In the genomic region with DNA sequence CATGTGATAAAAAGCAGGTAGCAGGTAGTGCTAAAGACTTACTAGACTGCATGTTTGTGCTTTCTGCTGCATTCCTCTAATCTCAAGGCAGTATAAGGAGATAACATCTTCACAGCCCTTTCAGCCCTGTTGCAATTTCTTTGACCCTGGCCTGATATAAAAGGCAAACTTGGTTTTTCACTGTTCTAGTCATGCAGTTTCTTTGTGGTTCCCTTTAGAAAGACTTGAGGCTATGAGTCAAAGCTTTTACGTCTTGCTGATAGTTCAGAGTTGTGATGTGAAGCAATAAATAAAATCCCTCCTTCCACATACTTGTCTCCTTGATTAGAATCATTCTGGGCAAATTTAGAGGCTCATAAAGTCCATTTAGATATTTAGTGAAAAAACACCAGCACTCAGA, we compare ENCODE assay signal across 10 cellular contexts.
DNase-seq lines count a peak whose midpoint lies in the region; ATAC-seq, FAIRE-seq and TF ChIP-seq lines count a peak whose summit lies in the region.
"Had no signal": no experiment of that assay in that cellular context is flagged by ENCODE, and none has a peak within 500 bp of the region (broad histone marks: within the 10 kb centered on the region; RNA-seq: fewer than 3 reads in every experiment).

No MANE protein-coding gene starts in this region.

- POLR2A ChIA-PET in H1 (lab: Charles Lee; ENCODE audit: partially characterized antibody), result interaction anchor here (0.6 kb wide), 1 partner anchor 298 kb away, joined by 3 read pairs; no protein-coding TSS in a partner anchor

- H2BK5ac ChIP-seq in H1 (ENCODE audit: low read depth, low read length), result no peak overlapping the region

- TF ChIP-seq POLR2A in H1 (IDR thresholded peaks at IDR 0.05; ENCODE audit: control extremely low read depth in 1 of 2, low read depth in 2 of 2, low read length in 2 of 2), result no peak

- no peak overlapping the region for H2BK120ac ChIP-seq in H1 (replicated peaks; ENCODE audit: low read depth, low read length)

- H3K56ac ChIP-seq in H1 (replicated peaks; ENCODE audit: insufficient read length, low read depth, low read length), result no peak overlapping the region

- H3K79me2 ChIP-seq in H1 (ENCODE audit: control insufficient read depth in 1 of 2, insufficient read depth in 2 of 2, low read length in 2 of 2) (no peaks in the 10 kb centered on the region), osteoblast (ENCODE audit: insufficient read depth, low read length) (no peaks in the 10 kb centered on the region)

- TF ChIP-seq RAD21 in H1 (IDR thresholded peaks at IDR 0.05 in 1 of 2, conservative IDR thresholded peaks at IDR 0.05 in 1 of 2; ENCODE audit: low read depth in 2 of 2, low read length in 2 of 2), result no peak

- H2AFZ ChIP-seq in H1 (ENCODE audit: low read length) (peak overlapping the region; percentile 2; the same call in 1 of the 2 replicates), osteoblast (ENCODE audit: low read length) (no peak overlapping the region)

- H3K4me3 ChIP-seq in H1 (ENCODE audit: extremely low read depth in 1 of 4, insufficient read depth in 2 of 4, low read depth in 3 of 4, low read length in 4 of 4) (no peak overlapping the region), osteoblast (ENCODE audit: insufficient read depth, low read length) (no peak overlapping the region)
- H3K4me3 ChIP-seq: ovary had no signal

- TF ChIP-seq CTCF in H1 (IDR thresholded peaks at IDR 0.05; ENCODE audit: control extremely low read depth in 1 of 3, insufficient read depth in 1 of 3, low read depth in 1 of 3, low read length in 3 of 3) (no peak), osteoblast (IDR thresholded peaks at IDR 0.05; ENCODE audit: extremely low read depth, low read depth, low read length) (no peak)

- no peak overlapping the region for H3K4ac ChIP-seq in H1 (replicated peaks; ENCODE audit: insufficient read length, low read depth, low read length)

- H3K36me3 ChIP-seq in H1 (ENCODE audit: control insufficient read depth in 2 of 4, insufficient read depth in 4 of 4, low read length in 3 of 4), result no peaks in the 10 kb centered on the region
- no peaks in the 10 kb centered on the region for H3K36me3 ChIP-seq in osteoblast (ENCODE audit: insufficient read depth, low read length)
- H3K36me3 ChIP-seq: ovary had no signal

- no peaks in the 10 kb centered on the region for H3K79me1 ChIP-seq in H1 (ENCODE audit: low read depth, low read length)

- TF ChIP-seq EP300 in H1 (IDR thresholded peaks at IDR 0.05; ENCODE audit: borderline replicate concordance in 1 of 2, low read depth in 2 of 2, low read length in 2 of 2), result no peak

- H3K9me3 ChIP-seq in H1 (ENCODE audit: insufficient read depth in 2 of 2, low read depth in 1 of 2, low read length in 1 of 2) (no peaks in the 10 kb centered on the region), osteoblast (ENCODE audit: low read depth, low read length) (no peaks in the 10 kb centered on the region)
- H3K9me3 ChIP-seq: ovary had no signal

- H2AK5ac ChIP-seq in H1 (ENCODE audit: low read depth, low read length), result no peak overlapping the region

- no peak for FAIRE-seq in H1 (lab: Jason Lieb, UNC)

- no peak overlapping the region for H2BK20ac ChIP-seq in H1 (ENCODE audit: low read length)

- H4K8ac ChIP-seq in H1 (ENCODE audit: extremely low read depth, insufficient read depth, low read length), result no peak overlapping the region

- H3K9ac ChIP-seq in H1 (replicated peaks in 1 of 4; ENCODE audit: extremely low read depth in 1 of 4, low read depth in 3 of 4, low read length in 3 of 4), result no peak overlapping the region

- H3K27me3 ChIP-seq in H1 (replicated peaks in 1 of 4; ENCODE audit: control insufficient read depth in 3 of 4, extremely low read depth in 1 of 4, insufficient read depth in 3 of 4, low read length in 3 of 4), result no peaks in the 10 kb centered on the region
- no peaks in the 10 kb centered on the region for H3K27me3 ChIP-seq in osteoblast (ENCODE audit: insufficient read depth, low read length)
- H3K27me3 ChIP-seq: ovary had no signal

- CTCF ChIA-PET in H1 (lab: Charles Lee; ENCODE audit: partially characterized antibody), result interaction anchor here (1.2 kb wide), 1 partner anchor 284 kb away, joined by 3 read pairs; no protein-coding TSS in a partner anchor

- H3K27ac ChIP-seq in H1 (ENCODE audit: low read depth, low read length), result no peak overlapping the region
- H3K27ac ChIP-seq in osteoblast (ENCODE audit: low read depth, low read length), result peak overlapping the region; percentile 44
- H3K27ac ChIP-seq: ovary had no signal

- H3K4me2 ChIP-seq in H1 (ENCODE audit: insufficient read depth in 1 of 2, low read depth in 2 of 2, low read length in 2 of 2) (no peak overlapping the region), osteoblast (ENCODE audit: insufficient read depth, low read length) (no peak overlapping the region)

- H3K23ac ChIP-seq in H1 (ENCODE audit: insufficient read length), result no peak overlapping the region

- WGBS in H1 (ENCODE audit: extremely low coverage in 1 of 2, insufficient coverage in 1 of 2, insufficient read length in 1 of 2, insufficient replicate concordance in 2 of 2, low coverage in 1 of 2, low lambda C conversion rate in 2 of 2, missing lambda C conversion rate in 1 of 2), 2 experiments, result 94% methylated on average over 1 of the region's 1 CpG; no CpG with 5 or more reads in 1 of the 2 experiments

- DNase-seq in EH (ENCODE audit: low read depth) (peak; percentile 96), NCI-H226 (peak; percentile 77), H1 (ENCODE audit: low read depth in 1 of 2, low spot score in 2 of 2) (no peak), osteoblast (ENCODE audit: insufficient read length, low spot score, missing footprints) (peak; percentile 75), anterior cingulate cortex (lab: John Stamatoyannopoulos, UW) (no peak), RKO (ENCODE audit: low spot score) (no peak), NCI-H2227 treated with DMSO at 0.1 percent for 48 hours (lab: John Stamatoyannopoulos, UW) (no peak)
- DNase-seq: activated CD8-positive, alpha-beta memory T cell treated with anti-CD3 and anti-CD28 coated beads, Interleukin-2, amount 50 U/mL, for 4 hours; ovary had no signal

- no peak overlapping the region for H3K18ac ChIP-seq in H1 (ENCODE audit: extremely low read depth, low read length)

- no peak for ATAC-seq in GM21447 (IDR thresholded peaks at IDR 0.05; ENCODE audit: unreplicated experiment)

- H4K20me1 ChIP-seq in H1 (replicated peaks in 1 of 2; ENCODE audit: control insufficient read depth in 1 of 2, insufficient read depth in 2 of 2, low read length in 2 of 2) (no peaks in the 10 kb centered on the region), osteoblast (ENCODE audit: insufficient read depth, low read length) (no peaks in the 10 kb centered on the region)

- H3K23me2 ChIP-seq in H1 (ENCODE audit: low read depth, low read length), result no peaks in the 10 kb centered on the region

- H4K91ac ChIP-seq in H1 (replicated peaks; ENCODE audit: insufficient read length, low read length), result no peak overlapping the region

- no peak overlapping the region for H2BK12ac ChIP-seq in H1 (ENCODE audit: low read depth, low read length)

- no peak overlapping the region for H4K5ac ChIP-seq in H1 (ENCODE audit: insufficient read length, low read depth, low read length)

- no peak overlapping the region for H3K14ac ChIP-seq in H1 (ENCODE audit: insufficient read length)

- H3K4me1 ChIP-seq in H1 (replicated peaks in 1 of 4; ENCODE audit: control insufficient read depth in 3 of 4, insufficient read depth in 4 of 4, low read length in 3 of 4) (peaks cover 0 to 6% (median 0%) of the 10 kb centered on the region in 4 experiments; a peak in 4 of 7 replicates), osteoblast (ENCODE audit: insufficient read depth, low read length) (peaks cover 20% of the 10 kb centered on the region)

- H2BK15ac ChIP-seq in H1 (ENCODE audit: low read length), result 0 out of 2 replicates have a peak overlapping the region, but pooled peaks have one; percentile 23

TF ChIP-seq in H1, 55 proteins besides CTCF, POLR2A, EP300 and RAD21:
- TF ChIP-seq SP2 (IDR thresholded peaks at IDR 0.05; ENCODE audit: low read length), result no peak
- TF ChIP-seq YY1 (IDR thresholded peaks at IDR 0.05; ENCODE audit: low read depth, low read length), result no peak
- no peak for TF ChIP-seq CBX5 (IDR thresholded peaks at IDR 0.05; ENCODE audit: low read depth, low read length)
- TF ChIP-seq, protein P1, sequence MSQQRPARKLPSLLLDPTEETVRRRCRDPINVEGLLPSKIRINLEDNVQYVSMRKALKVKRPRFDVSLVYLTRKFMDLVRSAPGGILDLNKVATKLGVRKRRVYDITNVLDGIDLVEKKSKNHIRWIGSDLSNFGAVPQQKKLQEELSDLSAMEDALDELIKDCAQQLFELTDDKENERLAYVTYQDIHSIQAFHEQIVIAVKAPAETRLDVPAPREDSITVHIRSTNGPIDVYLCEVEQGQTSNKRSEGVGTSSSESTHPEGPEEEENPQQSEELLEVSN (IDR thresholded peaks at IDR 0.05), result no peak
- TF ChIP-seq BACH1 (IDR thresholded peaks at IDR 0.05; ENCODE audit: low read length), result no peak
- TF ChIP-seq, protein P2, sequence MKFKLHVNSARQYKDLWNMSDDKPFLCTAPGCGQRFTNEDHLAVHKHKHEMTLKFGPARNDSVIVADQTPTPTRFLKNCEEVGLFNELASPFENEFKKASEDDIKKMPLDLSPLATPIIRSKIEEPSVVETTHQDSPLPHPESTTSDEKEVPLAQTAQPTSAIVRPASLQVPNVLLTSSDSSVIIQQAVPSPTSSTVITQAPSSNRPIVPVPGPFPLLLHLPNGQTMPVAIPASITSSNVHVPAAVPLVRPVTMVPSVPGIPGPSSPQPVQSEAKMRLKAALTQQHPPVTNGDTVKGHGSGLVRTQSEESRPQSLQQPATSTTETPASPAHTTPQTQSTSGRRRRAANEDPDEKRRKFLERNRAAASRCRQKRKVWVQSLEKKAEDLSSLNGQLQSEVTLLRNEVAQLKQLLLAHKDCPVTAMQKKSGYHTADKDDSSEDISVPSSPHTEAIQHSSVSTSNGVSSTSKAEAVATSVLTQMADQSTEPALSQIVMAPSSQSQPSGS (IDR thresholded peaks at IDR 0.05; ENCODE audit: low read length), result no peak
- no peak for TF ChIP-seq KDM1A (IDR thresholded peaks at IDR 0.05; ENCODE audit: borderline replicate concordance, low read length)

Comparison
In these comparisons a context has a peak if more than half of its experiments do, and no peak if none do; other contexts are left out.
1. DNase-seq: peak in EH (single experiment), NCI-H226 (single experiment) and osteoblast (single experiment); none in H1 (0 of 2), anterior cingulate cortex (0 of 58), RKO (single experiment) and NCI-H2227 treated with DMSO at 0.1 percent for 48 hours (single experiment).